In the genomic region with DNA sequence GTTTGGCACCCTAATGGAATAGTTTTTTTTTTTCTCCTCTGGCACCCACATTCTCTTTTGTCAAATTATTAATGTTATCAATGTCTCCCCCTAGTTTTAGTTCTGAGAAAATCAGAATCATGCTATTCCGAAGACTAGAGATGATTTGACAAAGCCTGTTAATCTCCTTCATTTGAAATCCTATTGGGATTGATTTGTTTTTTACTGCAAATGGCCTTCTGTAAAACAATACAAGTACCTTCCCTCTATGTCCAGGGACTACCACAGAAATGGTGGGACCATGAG, we compare ENCODE assay signal across 32 cellular contexts. TPM values are rescaled to one million over a fixed set of nuclear protein-coding genes. Genes with fewer than 3 reads are reported as not detected.
"Had no signal": no experiment of that assay in that cellular context is flagged by ENCODE, and none has a peak within 500 bp of the region (broad histone marks: within the 10 kb centered on the region; RNA-seq: fewer than 3 reads in every experiment).

No MANE protein-coding gene starts in this region.

- H3K9me3 ChIP-seq: esophagus muscularis mucosa, heart left ventricle, ovary, psoas muscle, thyroid gland, upper lobe of right lung had no signal

- H3K36me3 ChIP-seq: esophagus muscularis mucosa, heart left ventricle, ovary, thyroid gland, upper lobe of right lung, WERI-Rb-1 had no signal

- H3K4me1 ChIP-seq: esophagus muscularis mucosa, heart left ventricle, psoas muscle had no signal

- ATAC-seq: activated CD4-positive, CD25-positive, alpha-beta regulatory T cell treated with anti-CD3 and anti-CD28 coated beads, Interleukin-2, amount 50 U/mL, for 24 hours; activated naive CD4-positive, alpha-beta T cell treated with anti-CD3 and anti-CD28 coated beads, Interleukin-2, amount 50 U/mL, for 72 hours; activated T-cell treated with anti-CD3 and anti-CD28 coated beads, Interleukin-2, amount 50 U/mL, for 4 hours; foreskin keratinocyte; heart left ventricle; left ventricle myocardium superior; psoas muscle; stimulated activated memory B cell treated with anti-CD40 and anti-IgM and Interleukin-4, amounts not matched to agents 10 μg/mL and 1 μg/mL and 100 μg/mL, for 72 hours; stimulated activated naive CD8-positive, alpha-beta T cell treated with anti-CD3 and anti-CD28 coated beads, Interleukin-15, amount 100 ng/mL, for 72 hours had no signal

- H3K27me3 ChIP-seq: esophagus muscularis mucosa, foreskin keratinocyte, heart left ventricle, ovary, thyroid gland, upper lobe of right lung had no signal

- H3K4me2 ChIP-seq: smooth muscle cell had no signal

- H3K4me3 ChIP-seq: esophagus muscularis mucosa, heart left ventricle, ovary, psoas muscle, thyroid gland, upper lobe of right lung had no signal

- H3K27ac ChIP-seq: esophagus muscularis mucosa, foreskin keratinocyte, heart left ventricle, ovary, psoas muscle, upper lobe of right lung, WERI-Rb-1 had no signal

- DNase-seq: activated CD4-positive, alpha-beta T cell treated with anti-CD3 and anti-CD28 coated beads for 48 hours; activated CD4-positive, alpha-beta T cell treated with anti-CD3 and anti-CD28 coated beads, Interleukin-2, amount 50 U/mL, for 48 hours; activated CD8-positive, alpha-beta memory T cell treated with anti-CD3 and anti-CD28 coated beads, Interleukin-2, amount 50 U/mL, for 48 hours; activated naive CD4-positive, alpha-beta T cell; activated T-cell treated with anti-CD3 and anti-CD28 coated beads, Interleukin-2, amount 50 U/mL, for 4 hours; dermis blood vessel endothelial cell; effector CD4-positive, alpha-beta T cell; foreskin keratinocyte; heart left ventricle; left ventricle myocardium superior; mammary epithelial cell; naive B cell; ovary; psoas muscle; stimulated activated CD4-positive, alpha-beta T cell treated with anti-CD3 and anti-CD28 coated beads, Interleukin-1b, Interleukin-23, amount 100 ng/mL, for 48 hours; stimulated activated CD4-positive, alpha-beta T cell treated with anti-CD3 and anti-CD28 coated beads, Interleukin-4, amount 100 ng/mL, for 4 hours; stimulated activated CD8-positive, alpha-beta memory T cell treated with anti-CD3 and anti-CD28 coated beads, Interleukin-4, amount 100 ng/mL, for 48 hours; stimulated activated naive CD8-positive, alpha-beta T cell treated with anti-CD3 and anti-CD28 coated beads, Interleukin-15, amount 100 ng/mL, for 72 hours; SW 1271; T-helper 9 cell; thyroid gland; upper lobe of right lung; WERI-Rb-1 had no signal

- FAIRE-seq: bronchial epithelial cell had no signal

RNA-seq across cellular contexts. Expression of gene UGT2B10, which starts 57.4 kb away (rescaled TPM):
- total RNA-seq: activated CD8-positive, alpha-beta memory T cell treated with anti-CD3 and anti-CD28 coated beads for 36 hours; activated naive CD4-positive, alpha-beta T cell treated with anti-CD3 and anti-CD28 coated beads, Interleukin-2, amount 50 U/mL, for 72 hours; activated T-cell treated with anti-CD3 and anti-CD28 coated beads, Interleukin-2, amount 50 U/mL, for 4 hours; activated T-helper 2 cell treated with anti-CD3 and anti-CD28 coated beads, Interferon-gamma antibody, Interleukin-2, Interleukin-4, amounts not matched to agents 10 μg/mL and 5 μg/mL and 100 μg/mL, durations not matched to agents 14 hours and 24 hours and 36 hours; bronchial epithelial cell; dermis blood vessel endothelial cell; esophagus muscularis mucosa; foreskin keratinocyte; heart left ventricle; left ventricle myocardium superior; mammary epithelial cell; psoas muscle; smooth muscle cell; thyroid gland; upper lobe of right lung had no signal
- polyA plus RNA-seq: foreskin keratinocyte, heart left ventricle, mammary epithelial cell, neural cell, ovary, psoas muscle, smooth muscle cell had no signal
